In the genomic region with DNA sequence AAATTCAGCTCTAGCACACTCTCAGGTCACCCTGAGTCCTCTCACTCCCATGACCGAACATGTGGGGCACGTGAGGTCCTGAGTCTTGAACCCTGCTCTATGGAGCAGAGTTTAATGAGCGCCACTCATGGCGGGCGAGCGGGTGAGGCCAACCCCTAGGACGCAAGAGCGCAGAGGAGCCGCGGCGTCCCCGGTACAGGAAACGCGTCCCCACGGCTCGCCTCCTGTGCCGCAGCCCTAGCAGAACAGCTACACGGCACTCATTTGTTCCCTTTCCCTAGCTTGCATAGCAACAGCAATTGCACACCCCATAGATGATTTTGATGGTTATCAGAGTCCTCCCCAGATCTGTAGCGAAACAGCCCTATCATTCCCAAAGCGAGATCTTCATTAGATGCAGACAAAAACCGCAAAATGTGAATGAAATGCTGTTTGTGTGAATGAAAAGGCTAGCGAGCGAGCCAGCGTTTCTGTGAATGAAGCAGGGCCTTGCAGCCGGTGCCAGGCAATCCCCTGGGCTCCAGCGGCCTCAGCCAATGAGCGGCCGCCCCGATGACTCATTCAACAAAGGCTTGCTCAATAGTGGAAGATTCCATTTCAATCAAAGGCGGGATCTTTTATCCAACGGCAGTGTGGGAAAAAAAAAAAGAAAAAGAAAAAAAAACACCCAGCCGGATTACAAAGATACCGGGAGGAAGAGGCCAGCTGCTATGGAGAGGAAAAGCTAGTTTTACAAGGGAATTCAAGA, we compare ENCODE assay signal across 8 cellular contexts. TPM values are rescaled to one million over a fixed set of nuclear protein-coding genes. Genes with fewer than 3 reads are reported as not detected.
A peak's percentile ranks its signal among the peaks of the same experiment; 100 is the strongest.
DNase-seq lines count a peak whose midpoint lies in the region; ATAC-seq and TF ChIP-seq lines count a peak whose summit lies in the region.

No MANE protein-coding gene starts in this region.

- no peak overlapping the region for H3K27ac Mint-ChIP-seq in CD8-positive, alpha-beta T cell
- peak overlapping the region; percentile 7 for H3K27ac Mint-ChIP-seq in activated T-cell treated with anti-CD3 and anti-CD28 coated beads, Interleukin-2, amount 50 U/mL, for 72 hours

- CTCF ChIA-PET in CD8-positive, alpha-beta T cell (lab: Charles Lee): no interaction called here

- H3K36me3 ChIP-seq in CD8-positive, alpha-beta T cell (ENCODE audit: insufficient read depth, low read length): no peaks in the 10 kb centered on the region
- no peaks in the 10 kb centered on the region for H3K36me3 ChIP-seq in mucosa of stomach (ENCODE audit: control insufficient read depth, insufficient read depth, low read length)

- peaks cover 17% of the 10 kb centered on the region for H3K4me1 Mint-ChIP-seq in CD8-positive, alpha-beta T cell (ENCODE audit: low read depth)
- peaks cover 20% of the 10 kb centered on the region for H3K4me1 Mint-ChIP-seq in activated T-cell treated with anti-CD3 and anti-CD28 coated beads, Interleukin-2, amount 50 U/mL, for 72 hours (ENCODE audit: low read depth)

- POLR2A ChIA-PET in CD8-positive, alpha-beta T cell (lab: Charles Lee): no interaction called here

- H3K9me3 Mint-ChIP-seq in CD8-positive, alpha-beta T cell: no peaks in the 10 kb centered on the region
- no peaks in the 10 kb centered on the region for H3K9me3 Mint-ChIP-seq in activated T-cell treated with anti-CD3 and anti-CD28 coated beads, Interleukin-2, amount 50 U/mL, for 72 hours

- peak overlapping the region; percentile 62 for H3K4me3 Mint-ChIP-seq in CD8-positive, alpha-beta T cell
- H3K4me3 Mint-ChIP-seq in activated T-cell treated with anti-CD3 and anti-CD28 coated beads, Interleukin-2, amount 50 U/mL, for 72 hours: peak overlapping the region; percentile 75 to 80

- H3K36me3 Mint-ChIP-seq in CD8-positive, alpha-beta T cell: no peaks in the 10 kb centered on the region
- peaks cover 0 to 3% of the 10 kb centered on the region in 2 donors for H3K36me3 Mint-ChIP-seq in activated T-cell treated with anti-CD3 and anti-CD28 coated beads, Interleukin-2, amount 50 U/mL, for 72 hours (ENCODE audit: insufficient read depth in 2 of 2)

- no peak for ATAC-seq in CD8-positive, alpha-beta T cell
- ATAC-seq in activated T-cell treated with anti-CD3 and anti-CD28 coated beads, Interleukin-2, amount 50 U/mL, for 72 hours (replicated peaks in 1 of 2): peak; percentile 86 to 89
- ATAC-seq in stimulated activated naive CD8-positive, alpha-beta T cell treated with anti-CD3 and anti-CD28 coated beads, Interleukin-15, Interleukin-2, amounts not matched to agents 100 U/mL and 50 U/mL, for 24 hours: peak; percentile 92
- ATAC-seq in HG03565 (IDR thresholded peaks at IDR 0.05; ENCODE audit: unreplicated experiment): no peak

- no peak overlapping the region for H3K27ac ChIP-seq in CD8-positive, alpha-beta T cell (ENCODE audit: low read depth, low read length)

- intact Hi-C loops in CD8-positive, alpha-beta T cell (cut with DNase I, micrococcal nuclease): no loop called here

- peaks cover 18% of the 10 kb centered on the region for H3K4me1 ChIP-seq in CD8-positive, alpha-beta T cell (ENCODE audit: insufficient read depth, low read length)
- H3K4me1 ChIP-seq in mucosa of stomach (ENCODE audit: control insufficient read depth, insufficient read depth, low read length): peaks cover 23% of the 10 kb centered on the region

- H3K4me3 ChIP-seq in CD8-positive, alpha-beta T cell (ENCODE audit: low read depth, low read length): peak overlapping the region; percentile 28
- H3K4me3 ChIP-seq in fibroblast of pulmonary artery (replicated peaks; ENCODE audit: low read depth, low read length): peak overlapping the region; percentile 59
- H3K4me3 ChIP-seq in mucosa of stomach (ENCODE audit: low read length): peak overlapping the region; percentile 37

- peak overlapping the region; percentile 18 for H3K9ac ChIP-seq in mucosa of stomach (ENCODE audit: low read length)

- TF ChIP-seq CTCF in CD8-positive, alpha-beta T cell (IDR thresholded peaks at IDR 0.05): no peak
- TF ChIP-seq CTCF in fibroblast of pulmonary artery (IDR thresholded peaks at IDR 0.05; ENCODE audit: low read length, missing control alignments): no peak

- peaks cover 19% of the 10 kb centered on the region for H3K27me3 ChIP-seq in CD8-positive, alpha-beta T cell (ENCODE audit: insufficient read depth, low read length)
- peaks cover 36% of the 10 kb centered on the region for H3K27me3 ChIP-seq in mucosa of stomach (ENCODE audit: control insufficient read depth, insufficient read depth, low read length)

- DNase-seq in CD8-positive, alpha-beta T cell: peak in 1 of 7 experiments; percentile 48
- peak; percentile 90 for DNase-seq in HPDE6-E6E7 (ENCODE audit: extremely low spot score)
- DNase-seq in NCI-H82 treated with DMSO at 0.1 percent for 48 hours (lab: John Stamatoyannopoulos, UW; ENCODE audit: unreplicated experiment): peak; percentile 73
- peak; percentile 55 to 58 for DNase-seq in activated T-cell treated with anti-CD3 and anti-CD28 coated beads, Interleukin-2, amount 50 U/mL, for 72 hours
- peak; percentile 96 for DNase-seq in fibroblast of pulmonary artery (ENCODE audit: low read depth)
- DNase-seq in stimulated activated naive CD8-positive, alpha-beta T cell treated with anti-CD3 and anti-CD28 coated beads, Interleukin-15, Interleukin-2, amounts not matched to agents 100 U/mL and 50 U/mL, for 24 hours: peak; percentile 69

- no peaks in the 10 kb centered on the region for H3K9me3 ChIP-seq in CD8-positive, alpha-beta T cell (ENCODE audit: low read length)
- no peaks in the 10 kb centered on the region for H3K9me3 ChIP-seq in mucosa of stomach (ENCODE audit: control insufficient read depth, low read length)

- H3K27me3 Mint-ChIP-seq in CD8-positive, alpha-beta T cell (ENCODE audit: low read depth): peaks cover 42% of the 10 kb centered on the region
- peaks cover 89% of the 10 kb centered on the region for H3K27me3 Mint-ChIP-seq in activated T-cell treated with anti-CD3 and anti-CD28 coated beads, Interleukin-2, amount 50 U/mL, for 72 hours (ENCODE audit: low read depth)

RNA-seq across cellular contexts. Expression of gene SHC3, which starts 1.5 kb away (rescaled TPM):
- not detected for total RNA-seq in CD8-positive, alpha-beta T cell
- not detected for total RNA-seq in activated T-cell treated with anti-CD3 and anti-CD28 coated beads, Interleukin-2, amount 50 U/mL, for 72 hours

Comparison
In these comparisons a context has a peak if more than half of its experiments do, and no peak if none do; other contexts are left out.
1. ATAC-seq: peak in activated T-cell treated with anti-CD3 and anti-CD28 coated beads, Interleukin-2, amount 50 U/mL, for 72 hours (2 of 2) and stimulated activated naive CD8-positive, alpha-beta T cell treated with anti-CD3 and anti-CD28 coated beads, Interleukin-15, Interleukin-2, amounts not matched to agents 100 U/mL and 50 U/mL, for 24 hours (single experiment); none in CD8-positive, alpha-beta T cell (single experiment) and HG03565 (single experiment).
2. Peak in every context shown above with its lines, with median percentiles within 50 percentile points of each other: H3K4me3 ChIP-seq.